2 cellular contexts compared by ENCODE assay signal in genomic region chr2:241645056-241645914, GRCh38.
A peak's percentile ranks its signal among the peaks of the same experiment; 100 is the strongest.
TF ChIP-seq lines count a peak whose summit lies in the region.

No MANE protein-coding gene starts in this region.

TF ChIP-seq in WTC11, 78 proteins besides CTCF, POLR2A, EP300 and RAD21:
- TF ChIP-seq HMGA2 (CRISPR knock-in tag; IDR thresholded peaks at IDR 0.05) = no peak
- peak; percentile 37; the same call in 1 of the 2 replicates for TF ChIP-seq PREB (CRISPR knock-in tag; IDR thresholded peaks at IDR 0.05; ENCODE audit: borderline replicate concordance)
- TF ChIP-seq FOXP4 (CRISPR knock-in tag; IDR thresholded peaks at IDR 0.05) = no peak
- no peak for TF ChIP-seq AFF4 (CRISPR knock-in tag; IDR thresholded peaks at IDR 0.05; ENCODE audit: borderline replicate concordance)
- no peak for TF ChIP-seq JAZF1 (CRISPR knock-in tag; IDR thresholded peaks at IDR 0.05)
- 0 out of 2 replicates have a peak, but pooled peaks have one; percentile 33 for TF ChIP-seq GABPB1 (CRISPR knock-in tag; IDR thresholded peaks at IDR 0.05)

TF ChIP-seq in HepG2, 621 proteins besides CTCF, POLR2A, EP300 and RAD21 (continues in another document):
- TF ChIP-seq ISL2 (CRISPR knock-in tag; IDR thresholded peaks at IDR 0.05) = 0 out of 2 replicates have a peak, but pooled peaks have one; percentile 49
- TF ChIP-seq HOXA9 (CRISPR knock-in tag; IDR thresholded peaks at IDR 0.05; ENCODE audit: borderline replicate concordance) = no peak
- no peak for TF ChIP-seq MED13 (CRISPR knock-in tag; IDR thresholded peaks at IDR 0.05)
- TF ChIP-seq ZNF710 (CRISPR knock-in tag; IDR thresholded peaks at IDR 0.05; ENCODE audit: borderline replicate concordance) = peak; percentile 85; the same call in 1 of the 2 replicates
- TF ChIP-seq AKNA (CRISPR knock-in tag; IDR thresholded peaks at IDR 0.05; ENCODE audit: borderline replicate concordance) = no peak
- TF ChIP-seq REST (IDR thresholded peaks at IDR 0.05; ENCODE audit: borderline replicate concordance in 1 of 2, low read depth in 1 of 2, low read length in 2 of 2) = no peak
- peak; percentile 88 for TF ChIP-seq FOXC1 (CRISPR knock-in tag; IDR thresholded peaks at IDR 0.05; ENCODE audit: borderline replicate concordance)
- TF ChIP-seq NFATC3 (CRISPR knock-in tag; IDR thresholded peaks at IDR 0.05) = no peak
- TF ChIP-seq MTF1 (CRISPR knock-in tag; IDR thresholded peaks at IDR 0.05) = no peak
- no peak for TF ChIP-seq ZNF296 (CRISPR knock-in tag; conservative IDR thresholded peaks at IDR 0.05)
- no peak; the same call in 1 of the 2 replicates for TF ChIP-seq ZNF280D (CRISPR knock-in tag; IDR thresholded peaks at IDR 0.05)
- TF ChIP-seq NCOR1 (IDR thresholded peaks at IDR 0.05; ENCODE audit: borderline replicate concordance, low read length) = peak; percentile 77; the same call in 1 of the 2 replicates
- TF ChIP-seq ZNF383 (CRISPR knock-in tag; IDR thresholded peaks at IDR 0.05; ENCODE audit: borderline replicate concordance) = no peak; the same call in 1 of the 2 replicates
- no peak for TF ChIP-seq CC2D1A (CRISPR knock-in tag; IDR thresholded peaks at IDR 0.05)
- no peak for TF ChIP-seq HOMEZ (CRISPR knock-in tag; IDR thresholded peaks at IDR 0.05; ENCODE audit: low read depth)
- TF ChIP-seq REL (CRISPR knock-in tag; conservative IDR thresholded peaks at IDR 0.05) = 0 out of 2 replicates have a peak, but pooled peaks have one; percentile 55
- TF ChIP-seq SNAPC4 (CRISPR knock-in tag; IDR thresholded peaks at IDR 0.05) = peak; percentile 38; the same call in 1 of the 2 replicates
- no peak for TF ChIP-seq U2AF1 (optimal IDR thresholded peaks at IDR 0.05; ENCODE audit: low read depth, low read length)
- no peak for TF ChIP-seq ZNF530 (CRISPR knock-in tag; IDR thresholded peaks at IDR 0.05; ENCODE audit: low read depth)
- no peak for TF ChIP-seq GMEB2 (CRISPR knock-in tag; IDR thresholded peaks at IDR 0.05; ENCODE audit: low read depth)
- peak; percentile 82 for TF ChIP-seq IKZF5 (CRISPR knock-in tag; IDR thresholded peaks at IDR 0.05)
- TF ChIP-seq BCL3 (CRISPR knock-in tag; IDR thresholded peaks at IDR 0.05) = peak; percentile 93
- peak; percentile 81 for TF ChIP-seq ZNF605 (CRISPR knock-in tag; IDR thresholded peaks at IDR 0.05)
